In the genomic region with DNA sequence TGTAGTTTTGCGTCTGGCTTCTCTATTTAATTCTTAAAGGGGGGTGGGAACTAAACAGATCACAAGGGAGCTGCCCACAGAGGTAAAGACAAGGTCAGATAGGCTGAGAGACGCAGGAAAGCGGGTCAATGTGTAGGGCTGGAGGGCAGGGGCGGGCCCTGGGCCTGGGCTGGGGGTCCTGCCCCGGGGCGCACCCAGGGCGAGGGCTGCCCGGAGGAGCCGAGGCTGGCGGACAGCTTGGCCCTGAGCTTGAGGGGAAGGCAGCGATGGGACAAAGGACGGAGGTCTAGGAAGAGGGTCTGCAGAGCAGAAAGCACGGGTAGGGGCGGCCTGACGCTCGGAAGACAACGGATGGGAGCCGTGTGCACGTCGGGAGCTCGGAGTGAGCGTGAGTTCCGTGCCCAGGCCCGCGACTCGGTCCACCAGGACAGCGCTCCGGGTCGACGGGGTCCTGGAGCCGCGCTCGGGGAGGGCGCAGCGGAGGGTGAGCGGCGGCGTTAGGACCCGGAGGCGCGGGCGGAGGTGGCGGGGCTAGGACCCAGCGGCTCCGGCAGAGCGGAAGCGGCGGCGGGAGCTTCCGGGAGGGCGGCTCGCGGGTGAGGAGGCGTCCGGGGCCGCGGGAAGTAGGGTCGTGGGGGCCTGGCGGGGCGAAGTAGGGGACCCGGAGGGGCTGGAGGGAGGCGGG, we compare ENCODE assay signal across 8 cellular contexts. TPM values are rescaled to one million over a fixed set of nuclear protein-coding genes. Genes with fewer than 3 reads are reported as not detected.
A peak's percentile ranks its signal among the peaks of the same experiment; 100 is the strongest.
DNase-seq lines count a peak whose midpoint lies in the region; ATAC-seq, FAIRE-seq and TF ChIP-seq lines count a peak whose summit lies in the region.
"Not testable (repeated sequence)": the region's sequence is repeated elsewhere in the genome, so short reads cannot be mapped to it uniquely, and the experiment has no call there.

No MANE protein-coding gene starts in this region.

- DNase-seq in CMK (ENCODE audit: low read depth) (peak; percentile 60), HTR-8/SVneo (ENCODE audit: insufficient read length, low spot score) (peak; percentile 53), T-helper 2 cell (peak; percentile 63 to 89 (median 71)), left kidney (ENCODE audit: low read depth, low spot score) (peak; percentile 95), renal cortical epithelial cell (ENCODE audit: low read depth) (peak; percentile 11)
- DNase-seq in activated naive CD4-positive, alpha-beta T cell treated with anti-CD3 and anti-CD28 coated beads, Interleukin-2, amount 10 ng/mL, durations not matched to agents 7 days and 5 days = peak; percentile 86
- not testable (repeated sequence) for DNase-seq in epithelial cell of proximal tubule (ENCODE audit: low read depth)
- DNase-seq in stimulated activated naive CD8-positive, alpha-beta T cell treated with anti-CD3 and anti-CD28 coated beads, Interleukin-15, Interleukin-2, amounts not matched to agents 100 U/mL and 50 U/mL, for 24 hours = peak; percentile 88

- not testable (repeated sequence) for FAIRE-seq in HTR-8/SVneo (lab: Jason Lieb, UNC)

- peak overlapping the region; percentile 88 for H3K27ac Mint-ChIP-seq in activated naive CD4-positive, alpha-beta T cell treated with anti-CD3 and anti-CD28 coated beads, Interleukin-2, amount 10 ng/mL, durations not matched to agents 7 days and 5 days

- not testable (repeated sequence) for ATAC-seq in stimulated activated naive CD8-positive, alpha-beta T cell treated with anti-CD3 and anti-CD28 coated beads, Interleukin-15, Interleukin-2, amounts not matched to agents 100 U/mL and 50 U/mL, for 24 hours

- H3K36me3 Mint-ChIP-seq in activated naive CD4-positive, alpha-beta T cell treated with anti-CD3 and anti-CD28 coated beads, Interleukin-2, amount 10 ng/mL, durations not matched to agents 7 days and 5 days = not testable (repeated sequence)

- not testable (repeated sequence) for H3K9me3 Mint-ChIP-seq in activated naive CD4-positive, alpha-beta T cell treated with anti-CD3 and anti-CD28 coated beads, Interleukin-2, amount 10 ng/mL, durations not matched to agents 7 days and 5 days

- CTCF ChIA-PET in activated naive CD4-positive, alpha-beta T cell treated with anti-CD3 and anti-CD28 coated beads, Interleukin-2, amount 10 ng/mL, durations not matched to agents 7 days and 5 days (lab: Charles Lee) = not testable (repeated sequence)

- not testable (repeated sequence) for H3K27me3 Mint-ChIP-seq in activated naive CD4-positive, alpha-beta T cell treated with anti-CD3 and anti-CD28 coated beads, Interleukin-2, amount 10 ng/mL, durations not matched to agents 7 days and 5 days

- peak overlapping the region; percentile 70 for H3K4me3 ChIP-seq in epithelial cell of proximal tubule (ENCODE audit: low read depth, low read length)

- TF ChIP-seq CTCF in epithelial cell of proximal tubule (conservative IDR thresholded peaks at IDR 0.05; ENCODE audit: low read depth, low read length) = not testable (repeated sequence)

- H3K4me1 Mint-ChIP-seq in activated naive CD4-positive, alpha-beta T cell treated with anti-CD3 and anti-CD28 coated beads, Interleukin-2, amount 10 ng/mL, durations not matched to agents 7 days and 5 days = peaks cover 26% of the 10 kb centered on the region

- H3K4me3 Mint-ChIP-seq in activated naive CD4-positive, alpha-beta T cell treated with anti-CD3 and anti-CD28 coated beads, Interleukin-2, amount 10 ng/mL, durations not matched to agents 7 days and 5 days = peak overlapping the region; percentile 78

RNA-seq across cellular contexts. Expression of gene RABL2A, which starts 43.4 kb away (rescaled TPM):
- 4.7 and 9.2 TPM in 2 replicates for total RNA-seq in epithelial cell of proximal tubule
- total RNA-seq in renal cortical epithelial cell = 3.5 and 21.3 TPM in 2 replicates
